ENCODE assay signal across 8 cellular contexts in the genomic region with DNA sequence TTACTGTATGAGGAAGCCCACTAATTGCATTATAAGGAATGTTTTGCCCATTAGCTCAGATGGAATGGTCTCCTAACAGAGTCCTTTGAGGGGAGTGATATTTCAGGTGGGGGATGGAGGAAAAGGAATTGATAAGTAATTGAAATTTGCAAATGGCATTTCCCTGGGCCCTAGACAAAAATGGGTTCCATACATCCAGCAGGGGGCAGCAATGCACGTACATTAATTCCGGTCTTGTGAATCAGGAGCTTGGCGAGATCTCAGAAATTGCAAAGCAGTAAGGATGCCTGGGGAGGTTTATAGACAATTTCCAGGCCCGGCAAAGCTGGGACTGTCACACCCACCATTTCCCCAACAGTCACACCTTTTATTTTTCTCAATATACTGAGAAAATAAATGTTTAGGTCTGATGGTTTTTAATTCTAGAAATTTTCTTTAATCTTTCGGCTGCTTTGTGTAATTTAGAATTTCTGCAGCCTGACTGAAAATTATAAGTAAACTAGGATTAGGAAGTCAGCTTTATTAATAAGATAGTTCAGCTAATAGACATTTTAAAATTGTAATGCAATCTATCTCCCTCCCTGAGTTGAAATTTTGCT.
DNase-seq lines count a peak whose midpoint lies in the region; ATAC-seq and TF ChIP-seq lines count a peak whose summit lies in the region.

No MANE protein-coding gene starts in this region.

- POLR2A ChIA-PET in IMR-90 (lab: Charles Lee; ENCODE audit: unreplicated experiment): no interaction called here
- POLR2A ChIA-PET in Panc1 (lab: Charles Lee): no interaction called here

- peak; percentile 12 for TF ChIP-seq CTCF in natural killer cell (IDR thresholded peaks at IDR 0.05)
- TF ChIP-seq CTCF in IMR-90 (conservative IDR thresholded peaks at IDR 0.05; ENCODE audit: low read depth, low read length): peak; percentile 78
- peak; percentile 83 for TF ChIP-seq CTCF in Panc1 (IDR thresholded peaks at IDR 0.05)

- H3K9ac ChIP-seq in IMR-90 (ENCODE audit: low read depth, low read length): no peak overlapping the region

- CTCF ChIA-PET in IMR-90 (lab: Yijun Ruan, JAX) (interaction anchor here (0.6 to 1.2 kb wide), 10 partner anchors 8 to 1298 kb away, joined by 3 to 4 read pairs (median 3); no protein-coding TSS in a partner anchor), Panc1 (lab: Charles Lee) (interaction anchor here (0.5 to 1.0 kb wide), 3 partner anchors 11 to 198 kb away, joined by 3 to 6 read pairs (median 4); no protein-coding TSS in a partner anchor)

- no peak overlapping the region for H2BK15ac ChIP-seq in IMR-90 (ENCODE audit: low read depth, low read length)

- no peaks in the 10 kb centered on the region for H3K79me1 ChIP-seq in IMR-90 (ENCODE audit: low read depth in 1 of 2, low read length in 2 of 2)

- no peak overlapping the region for H4K8ac ChIP-seq in IMR-90 (ENCODE audit: low read depth in 2 of 2, low read length in 2 of 2)

- no peak overlapping the region for H3K56ac ChIP-seq in IMR-90 (ENCODE audit: extremely low read depth, insufficient read depth, low read length)

- in situ Hi-C loops in IMR-90 (cut with MboI; ENCODE audit: low sequenced_read_pairs): loop anchor here (5.0 to 10.0 kb wide), 2 partner anchors 625 to 1018 kb away; a partner anchor contains a TSS
- in situ Hi-C loops in Panc1 (cut with HindIII; ENCODE audit: low pct_unique_long_range_greater_than_20kb, low sequenced_read_pairs): no loop called here

- H3K27me3 ChIP-seq in IMR-90 (ENCODE audit: control insufficient read depth, insufficient read depth, low read length) (no peaks in the 10 kb centered on the region), Panc1 (ENCODE audit: control insufficient read depth, insufficient read depth, low read length) (no peaks in the 10 kb centered on the region)

- H3K4me3 ChIP-seq in IMR-90 (ENCODE audit: insufficient read depth, low read depth, low read length): no peak overlapping the region
- no peak overlapping the region for H3K4me3 ChIP-seq in Panc1 (ENCODE audit: low read depth in 2 of 2, low read length in 2 of 2)

- H2AFZ ChIP-seq in IMR-90 (replicated peaks; ENCODE audit: low read length, poor library complexity): no peak overlapping the region

- H3K18ac ChIP-seq in IMR-90 (ENCODE audit: low read depth, low read length): no peak overlapping the region

- intact Hi-C loops in natural killer cell (cut with micrococcal nuclease): no loop called here
- intact Hi-C loops in IMR-90 (cut with micrococcal nuclease): loop anchor here (1.0 to 5.0 kb wide), 4 partner anchors 125 to 1235 kb away; a partner anchor contains a TSS
- intact Hi-C loops in Panc1 (cut with micrococcal nuclease; ENCODE audit: unreplicated experiment): loop anchor here (1.0 to 5.0 kb wide), 2 partner anchors 120 to 624 kb away; no protein-coding TSS in a partner anchor

- no peak overlapping the region for H3K27ac ChIP-seq in IMR-90 (ENCODE audit: insufficient read depth, low read length)
- H3K27ac ChIP-seq in Panc1 (ENCODE audit: low read length): no peak overlapping the region

- no peak overlapping the region; the same call in 1 of the 2 replicates for H4K91ac ChIP-seq in IMR-90 (ENCODE audit: insufficient read depth, low read depth, low read length)

- H3K9me1 ChIP-seq in IMR-90 (ENCODE audit: insufficient read depth, low read length): peaks cover 2% of the 10 kb centered on the region

- TF ChIP-seq RAD21 in IMR-90 (IDR thresholded peaks at IDR 0.05; ENCODE audit: low read length): peak; percentile 85

- H3K36me3 ChIP-seq in IMR-90 (ENCODE audit: control insufficient read depth, insufficient read depth, low read length): no peaks in the 10 kb centered on the region
- no peaks in the 10 kb centered on the region for H3K36me3 ChIP-seq in Panc1 (ENCODE audit: control insufficient read depth, insufficient read depth, low read length)

- DNase-seq in natural killer cell: no peak
- no peak for DNase-seq in natural killer cell treated with Interleukin-12 subunit alpha and Interleukin-12 subunit beta and Interleukin-15 and Interleukin-18, amount 100 ng/mL, for 72 hours (ENCODE audit: low spot score)
- peak; percentile 85 for DNase-seq in IMR-90
- DNase-seq in Panc1 (ENCODE audit: low read depth, low spot score): peak; percentile 32
- peak; percentile 88 for DNase-seq in astrocyte of the hippocampus (ENCODE audit: low read depth, low spot score)
- DNase-seq in iPS DF 4.7 (ENCODE audit: extremely low read depth, low spot score): peak; percentile 51
- DNase-seq in stimulated activated CD4-positive, alpha-beta T cell treated with anti-CD3 and anti-CD28 coated beads, Interleukin-12 subunit alpha, Interleukin-12 subunit beta, amount 100 ng/mL, for 4 hours: peak; percentile 10

- H2AK5ac ChIP-seq in IMR-90 (ENCODE audit: low read depth, low read length): no peak overlapping the region

- no peak overlapping the region for H3K14ac ChIP-seq in IMR-90 (replicated peaks; ENCODE audit: low read depth, low read length)

- TF ChIP-seq POLR2A in IMR-90 (IDR thresholded peaks at IDR 0.05; ENCODE audit: low read depth, low read length): no peak

- no peak overlapping the region for H3K23ac ChIP-seq in IMR-90 (ENCODE audit: low read depth, low read length)

- no peak overlapping the region for H3K4ac ChIP-seq in IMR-90 (ENCODE audit: low read depth, low read length)

- H3K27ac Mint-ChIP-seq in natural killer cell: no peak overlapping the region
- no peak overlapping the region for H3K27ac Mint-ChIP-seq in natural killer cell treated with Interleukin-12 subunit alpha and Interleukin-12 subunit beta and Interleukin-15 and Interleukin-18, amount 100 ng/mL, for 72 hours

- peaks cover 3% of the 10 kb centered on the region for H3K4me1 ChIP-seq in IMR-90 (ENCODE audit: control insufficient read depth, insufficient read depth, low read length)
- H3K4me1 ChIP-seq in Panc1 (ENCODE audit: control insufficient read depth, insufficient read depth, low read length): no peaks in the 10 kb centered on the region

- H3K4me2 ChIP-seq in IMR-90 (ENCODE audit: low read depth, low read length): no peak overlapping the region

- H2BK20ac ChIP-seq in IMR-90 (ENCODE audit: low read depth, low read length): no peak overlapping the region

- peaks cover 5 to 6% of the 10 kb centered on the region in 2 donors for H3K9me3 Mint-ChIP-seq in natural killer cell
- H3K9me3 Mint-ChIP-seq in natural killer cell treated with Interleukin-12 subunit alpha and Interleukin-12 subunit beta and Interleukin-15 and Interleukin-18, amount 100 ng/mL, for 72 hours: no peaks in the 10 kb centered on the region

- dilution Hi-C loops in IMR-90 (cut with HindIII; ENCODE audit: low sequenced_read_pairs, unreplicated experiment): no loop called here

- no peak overlapping the region for H2BK5ac ChIP-seq in IMR-90 (ENCODE audit: low read depth, low read length, poor library complexity, severe bottlenecking)

- H4K20me1 ChIP-seq in IMR-90 (ENCODE audit: insufficient read depth, low read length): no peaks in the 10 kb centered on the region

- no peaks in the 10 kb centered on the region for H3K4me1 Mint-ChIP-seq in natural killer cell
- no peaks in the 10 kb centered on the region for H3K4me1 Mint-ChIP-seq in natural killer cell treated with Interleukin-12 subunit alpha and Interleukin-12 subunit beta and Interleukin-15 and Interleukin-18, amount 100 ng/mL, for 72 hours (ENCODE audit: low read depth in 2 of 2)

- H4K5ac ChIP-seq in IMR-90 (ENCODE audit: low read depth, low read length): no peak overlapping the region

- no peaks in the 10 kb centered on the region for H3K36me3 Mint-ChIP-seq in natural killer cell
- H3K36me3 Mint-ChIP-seq in natural killer cell treated with Interleukin-12 subunit alpha and Interleukin-12 subunit beta and Interleukin-15 and Interleukin-18, amount 100 ng/mL, for 72 hours: no peaks in the 10 kb centered on the region

- no peak for ATAC-seq in natural killer cell
- ATAC-seq in natural killer cell treated with Interleukin-12 subunit alpha and Interleukin-12 subunit beta and Interleukin-15 and Interleukin-18, amount 100 ng/mL, for 72 hours: no peak
- peak; percentile 67 for ATAC-seq in IMR-90 (ENCODE audit: low read depth)
- ATAC-seq in Panc1: peak; percentile 74
- no peak for ATAC-seq in HG03139 (IDR thresholded peaks at IDR 0.05; ENCODE audit: unreplicated experiment)

- BruUV-seq in IMR-90 (replicated peaks; lab: Mats Ljungman, UMichigan) (no TSS peak), Panc1 (replicated peaks; lab: Mats Ljungman, UMichigan) (no TSS peak)

- WGBS in IMR-90 (ENCODE audit: extremely low coverage in 2 of 2, insufficient read length in 1 of 2), 2 experiments: no CpG with 5 or more reads among the region's 5 CpGs

- H3K4me3 Mint-ChIP-seq in natural killer cell: no peak overlapping the region
- no peak overlapping the region for H3K4me3 Mint-ChIP-seq in natural killer cell treated with Interleukin-12 subunit alpha and Interleukin-12 subunit beta and Interleukin-15 and Interleukin-18, amount 100 ng/mL, for 72 hours

- H2AK9ac ChIP-seq in IMR-90 (replicated peaks; ENCODE audit: low read depth, low read length, poor library complexity): no peak overlapping the region

- no peak overlapping the region for H2BK120ac ChIP-seq in IMR-90 (ENCODE audit: low read depth, low read length)

- H3K27me3 Mint-ChIP-seq in natural killer cell (ENCODE audit: low read depth in 2 of 2): no peaks in the 10 kb centered on the region
- H3K27me3 Mint-ChIP-seq in natural killer cell treated with Interleukin-12 subunit alpha and Interleukin-12 subunit beta and Interleukin-15 and Interleukin-18, amount 100 ng/mL, for 72 hours: no peaks in the 10 kb centered on the region

- H3K9me3 ChIP-seq in IMR-90 (ENCODE audit: control insufficient read depth, insufficient read depth, low read length) (peaks cover 6% of the 10 kb centered on the region; the same call in 1 of the 2 replicates), Panc1 (ENCODE audit: control insufficient read depth, insufficient read depth, low read depth, low read length) (peaks cover 7% of the 10 kb centered on the region; the same call in 1 of the 2 replicates)

TF ChIP-seq in IMR-90, 13 proteins besides CTCF, POLR2A, EP300 and RAD21 (continues in another document):
- TF ChIP-seq MXI1 (IDR thresholded peaks at IDR 0.05; ENCODE audit: borderline replicate concordance, low read depth, low read length) (no peak), MAFK (IDR thresholded peaks at IDR 0.05; ENCODE audit: low read depth, low read length) (no peak), RFX5 (IDR thresholded peaks at IDR 0.05; ENCODE audit: low read depth, low read length) (no peak), FOS (IDR thresholded peaks at IDR 0.05; ENCODE audit: low read depth, low read length) (no peak), BHLHE40 (IDR thresholded peaks at IDR 0.05; ENCODE audit: low read depth, low read length) (no peak), SMC3 (IDR thresholded peaks at IDR 0.05; ENCODE audit: low read depth, low read length) (peak; percentile 84)
- TF ChIP-seq, protein P1, sequence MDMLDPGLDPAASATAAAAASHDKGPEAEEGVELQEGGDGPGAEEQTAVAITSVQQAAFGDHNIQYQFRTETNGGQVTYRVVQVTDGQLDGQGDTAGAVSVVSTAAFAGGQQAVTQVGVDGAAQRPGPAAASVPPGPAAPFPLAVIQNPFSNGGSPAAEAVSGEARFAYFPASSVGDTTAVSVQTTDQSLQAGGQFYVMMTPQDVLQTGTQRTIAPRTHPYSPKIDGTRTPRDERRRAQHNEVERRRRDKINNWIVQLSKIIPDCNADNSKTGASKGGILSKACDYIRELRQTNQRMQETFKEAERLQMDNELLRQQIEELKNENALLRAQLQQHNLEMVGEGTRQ (IDR thresholded peaks at IDR 0.05; ENCODE audit: low read depth, low read length): no peak

Comparison
In these comparisons a context has a peak if more than half of its experiments do, and no peak if none do; other contexts are left out.
1. ATAC-seq: peak in IMR-90 (single experiment) and Panc1 (single experiment); none in natural killer cell (0 of 3), natural killer cell treated with Interleukin-12 subunit alpha and Interleukin-12 subunit beta and Interleukin-15 and Interleukin-18, amount 100 ng/mL, for 72 hours (0 of 2) and HG03139 (single experiment).
2. DNase-seq: peak in IMR-90 (single experiment), Panc1 (single experiment), astrocyte of the hippocampus (single experiment), iPS DF 4.7 (single experiment) and stimulated activated CD4-positive, alpha-beta T cell treated with anti-CD3 and anti-CD28 coated beads, Interleukin-12 subunit alpha, Interleukin-12 subunit beta, amount 100 ng/mL, for 4 hours (single experiment); none in natural killer cell (single experiment) and natural killer cell treated with Interleukin-12 subunit alpha and Interleukin-12 subunit beta and Interleukin-15 and Interleukin-18, amount 100 ng/mL, for 72 hours (single experiment).
3. CTCF ChIP-seq: peak in every context shown above with its lines; median percentile 83 in Panc1; 78 in IMR-90; 12 in natural killer cell.